ENCODE assay signal across 21 cellular contexts in the genomic region with DNA sequence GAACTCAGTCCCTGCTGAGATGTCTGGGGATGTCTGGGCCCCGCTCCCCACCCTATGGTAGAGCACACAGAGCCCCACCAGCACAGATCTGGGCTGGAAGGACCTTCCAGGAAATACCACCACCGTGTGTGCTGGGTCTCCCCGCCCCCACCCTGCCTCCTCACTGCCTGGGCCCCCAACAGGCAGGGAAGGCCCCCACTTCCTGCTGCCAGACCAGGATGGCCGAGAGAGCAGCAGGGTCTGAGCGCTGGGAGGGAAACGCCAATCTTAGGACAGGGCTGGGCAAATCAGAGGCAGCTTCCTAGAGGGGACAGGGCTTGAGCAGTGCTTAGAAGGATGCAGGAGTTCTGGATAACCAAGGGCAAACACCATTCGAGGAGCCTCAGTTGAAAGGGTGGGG. TPM values are rescaled to one million over a fixed set of nuclear protein-coding genes. Genes with fewer than 3 reads are reported as not detected.
DNase-seq lines count a peak whose midpoint lies in the region; ATAC-seq and TF ChIP-seq lines count a peak whose summit lies in the region.
"Had no signal": no experiment of that assay in that cellular context is flagged by ENCODE, and none has a peak within 500 bp of the region (broad histone marks: within the 10 kb centered on the region; RNA-seq: fewer than 3 reads in every experiment).

No MANE protein-coding gene starts in this region.

- peaks cover 1% of the 10 kb centered on the region for H3K36me3 Mint-ChIP-seq in central memory CD8-positive, alpha-beta T cell (ENCODE audit: insufficient read depth)
- H3K36me3 Mint-ChIP-seq in nephron (ENCODE audit: low read depth) = no peaks in the 10 kb centered on the region
- H3K36me3 Mint-ChIP-seq: activated naive CD4-positive, alpha-beta T cell treated with anti-CD3 and anti-CD28 coated beads, Interleukin-2, amount 50 U/mL, for 24 hours had no signal

- H3K27ac ChIP-seq in KOPT-K1 (ENCODE audit: low read depth, low read length, poor library complexity, severe bottlenecking) = peak overlapping the region; percentile 69
- H3K27ac ChIP-seq: HL-60, right lobe of liver, stomach had no signal

- no peak overlapping the region for H3K4me3 ChIP-seq in H7 (ENCODE audit: insufficient read depth, low read depth, low read length)
- H3K4me3 ChIP-seq: right lobe of liver, stomach, tibial nerve had no signal

- H3K4me3 Mint-ChIP-seq in central memory CD8-positive, alpha-beta T cell = peak overlapping the region; percentile 50
- H3K4me3 Mint-ChIP-seq in nephron = peak overlapping the region in 1 of 3 experiments; percentile 10
- H3K4me3 Mint-ChIP-seq: activated naive CD4-positive, alpha-beta T cell treated with anti-CD3 and anti-CD28 coated beads, Interleukin-2, amount 50 U/mL, for 24 hours; CD4-positive, alpha-beta T cell had no signal

- H3K36me3 ChIP-seq in H7 (replicated peaks; ENCODE audit: control insufficient read depth, insufficient read depth, low read length) = no peaks in the 10 kb centered on the region; the same call in 1 of the 2 replicates
- H3K36me3 ChIP-seq in KOPT-K1 (ENCODE audit: insufficient read depth, low read length) = peaks cover 4% of the 10 kb centered on the region; the same call in 1 of the 2 replicates
- H3K36me3 ChIP-seq: right lobe of liver, stomach, tibial nerve had no signal

- peaks cover 36% of the 10 kb centered on the region for H3K4me1 Mint-ChIP-seq in central memory CD8-positive, alpha-beta T cell
- peaks cover 77% of the 10 kb centered on the region for H3K4me1 Mint-ChIP-seq in nephron

- no peak for TF ChIP-seq CTCF in nephron (IDR thresholded peaks at IDR 0.05; ENCODE audit: unreplicated experiment in 3 of 3)

- H3K27me3 ChIP-seq in H7 (ENCODE audit: control insufficient read depth, insufficient read depth, low read length) = no peaks in the 10 kb centered on the region
- H3K27me3 ChIP-seq: right lobe of liver, tibial nerve had no signal

- H3K9me3 ChIP-seq in KOPT-K1 (ENCODE audit: insufficient read depth, low read length, poor library complexity, severe bottlenecking) = no peaks in the 10 kb centered on the region
- H3K9me3 ChIP-seq: right lobe of liver, stomach, tibial nerve had no signal

- no peak for ATAC-seq in central memory CD8-positive, alpha-beta T cell (replicated peaks; ENCODE audit: extremely low read depth, poor library complexity, severe bottlenecking)
- ATAC-seq in HG03045 (IDR thresholded peaks at IDR 0.05; ENCODE audit: unreplicated experiment) = no peak
- ATAC-seq: HepG2, right lobe of liver, SK-N-SH treated with all-trans-retinoic acid at 6 μM for 48 hours had no signal

- DNase-seq in H7 = peak; percentile 76
- DNase-seq in central memory CD8-positive, alpha-beta T cell (ENCODE audit: low spot score in 2 of 2) = no peak
- DNase-seq in NCI-H2081 treated with DMSO at 0.1 percent for 48 hours (lab: John Stamatoyannopoulos, UW) = no peak
- no peak for DNase-seq in GOT3 (lab: John Stamatoyannopoulos, UW)
- DNase-seq: activated CD4-positive, alpha-beta T cell treated with anti-CD3 and anti-CD28 coated beads for 48 hours; CD4-positive, alpha-beta T cell; effector CD8-positive, alpha-beta T cell; erythroblast; NCI-H1092 treated with DMSO at 0.1 percent for 48 hours; NCI-H1930; right lobe of liver; stomach; T-helper 2 cell had no signal

- H3K27ac Mint-ChIP-seq in central memory CD8-positive, alpha-beta T cell (ENCODE audit: low read depth) = no peak overlapping the region
- peak overlapping the region; percentile 60 to 77 (median 71) for H3K27ac Mint-ChIP-seq in nephron
- H3K27ac Mint-ChIP-seq: activated naive CD4-positive, alpha-beta T cell treated with anti-CD3 and anti-CD28 coated beads, Interleukin-2, amount 50 U/mL, for 24 hours; CD4-positive, alpha-beta T cell had no signal

- H3K9me3 Mint-ChIP-seq in central memory CD8-positive, alpha-beta T cell = no peaks in the 10 kb centered on the region
- no peaks in the 10 kb centered on the region for H3K9me3 Mint-ChIP-seq in nephron
- H3K9me3 Mint-ChIP-seq: activated naive CD4-positive, alpha-beta T cell treated with anti-CD3 and anti-CD28 coated beads, Interleukin-2, amount 50 U/mL, for 24 hours; CD4-positive, alpha-beta T cell had no signal

- no peaks in the 10 kb centered on the region for H3K27me3 Mint-ChIP-seq in central memory CD8-positive, alpha-beta T cell
- H3K27me3 Mint-ChIP-seq in nephron (ENCODE audit: low read depth) = peaks cover 4% of the 10 kb centered on the region
- H3K27me3 Mint-ChIP-seq: activated naive CD4-positive, alpha-beta T cell treated with anti-CD3 and anti-CD28 coated beads, Interleukin-2, amount 50 U/mL, for 24 hours; CD4-positive, alpha-beta T cell had no signal

RNA-seq across cellular contexts. Expression of a gene that starts 11.9 kb away (rescaled TPM):
- 28.0 and 39.8 TPM in 2 replicates for total RNA-seq in H7 (2014; rRNA removed; shearing (Covaris generic))

RNA-seq across cellular contexts. Expression of a gene that starts 48.4 kb away (rescaled TPM):
- 10.3 and 13.8 TPM in 2 replicates for total RNA-seq in H7 (2014; rRNA removed; shearing (Covaris generic))
- total RNA-seq: CD4-positive, alpha-beta T cell had no signal
